Comparison of ENCODE assay signal across 7 cellular contexts in genomic region chr18:23690505-23691068, GRCh38. TPM values are rescaled to one million over a fixed set of nuclear protein-coding genes. Genes with fewer than 3 reads are reported as not detected.
DNase-seq lines count a peak whose midpoint lies in the region; ATAC-seq and TF ChIP-seq lines count a peak whose summit lies in the region.

No MANE protein-coding gene starts in this region.

- H3K36me3 ChIP-seq in NT2/D1 (ENCODE audit: insufficient read depth, insufficient read length, low read length) (no peaks in the 10 kb centered on the region), rectal smooth muscle tissue (ENCODE audit: control insufficient read depth, insufficient read depth, low read length) (no peaks in the 10 kb centered on the region), MM.1S (replicated peaks; ENCODE audit: insufficient read depth, low read length) (no peaks in the 10 kb centered on the region)

- H3K9me3 ChIP-seq in NT2/D1 (ENCODE audit: insufficient read depth, low read length), result no peaks in the 10 kb centered on the region
- no peaks in the 10 kb centered on the region for H3K9me3 ChIP-seq in MM.1S (replicated peaks; ENCODE audit: insufficient read depth, low read length)

- H3K4me2 ChIP-seq in MM.1S (ENCODE audit: low read depth, low read length), result no peak overlapping the region

- no peaks in the 10 kb centered on the region for H3K79me2 ChIP-seq in MM.1S (ENCODE audit: low read length)

- no peaks in the 10 kb centered on the region for H3F3A ChIP-seq in MM.1S (ENCODE audit: insufficient read depth, low read length)

- H3K4me1 ChIP-seq in NT2/D1 (ENCODE audit: insufficient read depth, insufficient read length) (no peaks in the 10 kb centered on the region), rectal smooth muscle tissue (ENCODE audit: control insufficient read depth, insufficient read depth, low read length) (no peaks in the 10 kb centered on the region), MM.1S (ENCODE audit: low read length) (no peaks in the 10 kb centered on the region)

- DNase-seq in ELR (ENCODE audit: low read depth), result peak; percentile 12
- no peak for DNase-seq in NT2/D1 (ENCODE audit: low read depth, low spot score)
- DNase-seq in epithelial cell of proximal tubule (ENCODE audit: low read depth), result no peak
- DNase-seq in NCI-H1417 treated with DMSO at 0.1 percent for 48 hours (lab: John Stamatoyannopoulos, UW), result no peak
- no peak for DNase-seq in MM.1S

- ATAC-seq in GM21786 (IDR thresholded peaks at IDR 0.05; ENCODE audit: unreplicated experiment), result no peak

- H3K9me2 ChIP-seq in MM.1S (replicated peaks; ENCODE audit: insufficient read depth, low read length), result no peaks in the 10 kb centered on the region

- no peaks in the 10 kb centered on the region for H4K20me1 ChIP-seq in MM.1S (ENCODE audit: insufficient read depth, low read length)

- H3K27ac ChIP-seq in rectal smooth muscle tissue (ENCODE audit: low read depth, low read length) (no peak overlapping the region), MM.1S (ENCODE audit: low read length) (no peak overlapping the region)

- H2AFZ ChIP-seq in MM.1S (ENCODE audit: low read length), result no peak overlapping the region

- H3K9ac ChIP-seq in NT2/D1 (ENCODE audit: insufficient read length, low read depth), result no peak overlapping the region
- no peak overlapping the region for H3K9ac ChIP-seq in rectal smooth muscle tissue (ENCODE audit: low read length)
- no peak overlapping the region for H3K9ac ChIP-seq in MM.1S (ENCODE audit: low read length)

- TF ChIP-seq CTCF in epithelial cell of proximal tubule (conservative IDR thresholded peaks at IDR 0.05; ENCODE audit: low read depth, low read length) (no peak), MM.1S (IDR thresholded peaks at IDR 0.05; ENCODE audit: low read length) (no peak)

- peaks cover 41% of the 10 kb centered on the region for H3K27me3 ChIP-seq in NT2/D1 (ENCODE audit: insufficient read depth, insufficient read length)
- H3K27me3 ChIP-seq in rectal smooth muscle tissue (ENCODE audit: control insufficient read depth, insufficient read depth, low read length), result peaks cover 4% of the 10 kb centered on the region
- H3K27me3 ChIP-seq in MM.1S (replicated peaks; ENCODE audit: insufficient read depth, low read length), result no peaks in the 10 kb centered on the region

- peak overlapping the region; percentile 42 for H3K4me3 ChIP-seq in NT2/D1 (ENCODE audit: insufficient read length, low read depth)
- H3K4me3 ChIP-seq in epithelial cell of proximal tubule (ENCODE audit: low read depth, low read length), result peak overlapping the region; percentile 72
- H3K4me3 ChIP-seq in rectal smooth muscle tissue (ENCODE audit: low read length), result peak overlapping the region; percentile 63
- no peak overlapping the region for H3K4me3 ChIP-seq in MM.1S (ENCODE audit: low read length)

RNA-seq across cellular contexts. Expression of gene LAMA3, which starts 1.3 kb away (rescaled TPM):
- 45.2 and 69.8 TPM in 2 replicates for total RNA-seq in epithelial cell of proximal tubule

RNA-seq across cellular contexts. Expression of gene ANKRD29, which starts 27.9 kb away (rescaled TPM):
- 1.2 and 2.7 TPM in 2 replicates for total RNA-seq in epithelial cell of proximal tubule
